In the genomic region with DNA sequence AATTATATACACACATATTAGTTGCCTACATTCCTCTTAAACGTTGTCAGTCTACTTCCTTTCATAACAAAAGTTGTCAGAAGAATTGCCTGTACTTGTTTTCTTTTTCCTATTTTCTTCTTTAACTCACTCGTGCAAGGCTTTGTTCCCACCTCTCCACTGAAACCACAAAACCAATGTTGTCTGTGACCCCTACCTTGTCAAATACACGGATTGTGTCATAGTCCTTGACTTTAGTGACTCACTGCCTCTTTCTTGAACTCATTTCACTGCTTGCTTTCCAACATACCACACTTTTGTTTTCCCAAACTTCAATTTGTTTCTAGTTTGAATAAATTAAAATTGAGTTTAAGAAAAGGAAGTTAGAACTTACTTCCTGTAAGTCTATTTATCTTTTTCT, we compare ENCODE assay signal across 28 cellular contexts.
A peak's percentile ranks its signal among the peaks of the same experiment; 100 is the strongest.
DNase-seq lines count a peak whose midpoint lies in the region; ATAC-seq, FAIRE-seq and TF ChIP-seq lines count a peak whose summit lies in the region.
"Had no signal": no experiment of that assay in that cellular context is flagged by ENCODE, and none has a peak within 500 bp of the region (broad histone marks: within the 10 kb centered on the region; RNA-seq: fewer than 3 reads in every experiment).

No MANE protein-coding gene starts in this region.

- DNase-seq in DND-41 (no peak), KBM-7 (peak; percentile 1), astrocyte of the hippocampus (ENCODE audit: low read depth, low spot score) (peak; percentile 60), keratinocyte (ENCODE audit: low read depth, low spot score) (no peak), NCI-H526 treated with DMSO at 0.1 percent for 48 hours (lab: John Stamatoyannopoulos, UW) (no peak), mucosa of gallbladder (ENCODE audit: low spot score) (no peak), GM23338 (ENCODE audit: low spot score) (no peak)
- DNase-seq in activated CD4-positive, alpha-beta memory T cell treated with anti-CD3 and anti-CD28 coated beads, Interleukin-2, amount 10 ng/mL, durations not matched to agents 7 days and 5 days = no peak
- DNase-seq: activated CD4-positive, alpha-beta T cell treated with anti-CD3 and anti-CD28 coated beads, Interleukin-2, amount 50 U/mL, for 4 hours; activated CD4-positive, CD25-positive, alpha-beta regulatory T cell; activated CD8-positive, alpha-beta memory T cell treated with anti-CD3 and anti-CD28 coated beads, Interleukin-2, amount 50 U/mL, for 4 hours; cerebellar nuclear complex; foreskin melanocyte; left ventricle myocardium inferior; MM.1S; natural killer cell; NCI-H146; NCI-H2171; NCI-H510A treated with DMSO at 0.1 percent for 48 hours; retina; stimulated activated CD4-positive, alpha-beta T cell treated with anti-CD3 and anti-CD28 coated beads, Interleukin-4, amount 100 ng/mL, for 24 hours; stimulated activated naive CD4-positive, alpha-beta T cell treated with Interleukin-2 at 50 U/mL for 16 hours; T-helper 9 cell had no signal

- H3K27ac ChIP-seq in DND-41 (ENCODE audit: low read length) (no peak overlapping the region), keratinocyte (ENCODE audit: control insufficient read depth, insufficient read depth, low read length) (no peak overlapping the region), GM23338 (ENCODE audit: low read depth) (no peak overlapping the region)
- H3K27ac ChIP-seq: ascending aorta, C4-2B, left ventricle myocardium inferior had no signal

- H4K20me1 ChIP-seq in DND-41 (ENCODE audit: insufficient read depth, low read length) = no peaks in the 10 kb centered on the region
- no peaks in the 10 kb centered on the region for H4K20me1 ChIP-seq in keratinocyte (ENCODE audit: control insufficient read depth, extremely low read depth, insufficient read depth, low read length)
- H4K20me1 ChIP-seq in GM23338 (replicated peaks; ENCODE audit: insufficient read depth) = no peaks in the 10 kb centered on the region

- H3K9me3 ChIP-seq in DND-41 (ENCODE audit: insufficient read depth, low read length, severe bottlenecking) (no peaks in the 10 kb centered on the region), keratinocyte (ENCODE audit: control insufficient read depth, low read depth, low read length) (peaks cover 2% of the 10 kb centered on the region)
- H3K9me3 ChIP-seq: ascending aorta had no signal

- TF ChIP-seq CTCF in DND-41 (IDR thresholded peaks at IDR 0.05; ENCODE audit: borderline replicate concordance, extremely low read depth, low read length, poor library complexity, severe bottlenecking) (no peak), keratinocyte (optimal IDR thresholded peaks at IDR 0.05 in 1 of 3, IDR thresholded peaks at IDR 0.05 in 1 of 3, conservative IDR thresholded peaks at IDR 0.05 in 1 of 3; ENCODE audit: extremely low read depth in 1 of 3, insufficient read depth in 2 of 3, low read length in 3 of 3) (no peak), GM23338 (conservative IDR thresholded peaks at IDR 0.05; ENCODE audit: low read depth in 2 of 2) (no peak)

- no peaks in the 10 kb centered on the region for H3F3A ChIP-seq in GM23338 (replicated peaks; ENCODE audit: low read depth)

- in situ Hi-C loops in KBM-7 (cut with MboI; ENCODE audit: low pct_unique_long_range_greater_than_20kb, low sequenced_read_pairs) = no loop called here

- no peak overlapping the region for H3K27ac Mint-ChIP-seq in activated CD4-positive, alpha-beta memory T cell treated with anti-CD3 and anti-CD28 coated beads, Interleukin-2, amount 10 ng/mL, durations not matched to agents 7 days and 5 days
- no peak overlapping the region for H3K27ac Mint-ChIP-seq in GM23338
- H3K27ac Mint-ChIP-seq: activated naive CD4-positive, alpha-beta T cell treated with anti-CD3 and anti-CD28 coated beads, Interleukin-2, amount 50 U/mL, for 24 hours; activated T-helper 17 cell treated with anti-CD3 and anti-CD28 coated beads, Interleukin-2, amount 50 U/mL, for 72 hours; mesothelial cell of epicardium; natural killer cell had no signal

- H3K4me3 Mint-ChIP-seq in activated CD4-positive, alpha-beta memory T cell treated with anti-CD3 and anti-CD28 coated beads, Interleukin-2, amount 10 ng/mL, durations not matched to agents 7 days and 5 days = no peak overlapping the region
- no peak overlapping the region for H3K4me3 Mint-ChIP-seq in GM23338
- H3K4me3 Mint-ChIP-seq: activated naive CD4-positive, alpha-beta T cell treated with anti-CD3 and anti-CD28 coated beads, Interleukin-2, amount 50 U/mL, for 24 hours; activated T-helper 17 cell treated with anti-CD3 and anti-CD28 coated beads, Interleukin-2, amount 50 U/mL, for 72 hours; mesothelial cell of epicardium; natural killer cell had no signal

- H3K4me1 ChIP-seq in DND-41 (ENCODE audit: insufficient read depth, low read length) (no peaks in the 10 kb centered on the region), keratinocyte (ENCODE audit: control insufficient read depth, extremely low read depth, insufficient read depth, low read length) (peaks cover 10% of the 10 kb centered on the region), GM23338 (ENCODE audit: insufficient read depth) (no peaks in the 10 kb centered on the region)
- H3K4me1 ChIP-seq: ascending aorta, left ventricle myocardium inferior had no signal

- H3K4me3 ChIP-seq in DND-41 (ENCODE audit: low read depth in 1 of 2, low read length in 2 of 2) (no peak overlapping the region), keratinocyte (ENCODE audit: control insufficient read depth in 2 of 3, extremely low read depth in 1 of 3, insufficient read depth in 2 of 3, low read depth in 1 of 3, low read length in 3 of 3) (no peak overlapping the region), GM23338 (no peak overlapping the region)
- H3K4me3 ChIP-seq: ascending aorta, left ventricle myocardium inferior had no signal

- H3K27me3 ChIP-seq in DND-41 (ENCODE audit: insufficient read depth, low read length, poor library complexity) (peaks cover 4% of the 10 kb centered on the region), keratinocyte (ENCODE audit: control insufficient read depth, extremely low read depth, insufficient read depth, low read length) (no peaks in the 10 kb centered on the region), GM23338 (ENCODE audit: insufficient read depth) (no peaks in the 10 kb centered on the region)
- H3K27me3 ChIP-seq: ascending aorta had no signal

- FAIRE-seq in keratinocyte (lab: Jason Lieb, UNC) = peak; percentile 83

- H2AFZ ChIP-seq in DND-41 (ENCODE audit: low read depth, low read length) (no peak overlapping the region), keratinocyte (ENCODE audit: control insufficient read depth, low read length) (no peak overlapping the region), GM23338 (no peak overlapping the region)

- dilution Hi-C loops in keratinocyte (cut with MboI; ENCODE audit: extremely low pct_ligation_motif_present, low sequenced_read_pairs) = no loop called here

- no peaks in the 10 kb centered on the region for H3K36me3 Mint-ChIP-seq in activated CD4-positive, alpha-beta memory T cell treated with anti-CD3 and anti-CD28 coated beads, Interleukin-2, amount 10 ng/mL, durations not matched to agents 7 days and 5 days (ENCODE audit: low read depth)
- H3K36me3 Mint-ChIP-seq in GM23338 (ENCODE audit: low read depth) = no peaks in the 10 kb centered on the region
- H3K36me3 Mint-ChIP-seq: activated naive CD4-positive, alpha-beta T cell treated with anti-CD3 and anti-CD28 coated beads, Interleukin-2, amount 50 U/mL, for 24 hours; mesothelial cell of epicardium; natural killer cell had no signal

- no peak overlapping the region for H3K4me2 ChIP-seq in DND-41 (ENCODE audit: insufficient read depth, low read length)
- peak overlapping the region; percentile 38 for H3K4me2 ChIP-seq in keratinocyte (ENCODE audit: control insufficient read depth, extremely low read depth, insufficient read depth, low read depth, low read length)
- no peak overlapping the region for H3K4me2 ChIP-seq in GM23338

- no peaks in the 10 kb centered on the region for H3K9me1 ChIP-seq in keratinocyte (ENCODE audit: control insufficient read depth, extremely low read depth, insufficient read depth, low read length)

- no peaks in the 10 kb centered on the region for H3K4me1 Mint-ChIP-seq in activated CD4-positive, alpha-beta memory T cell treated with anti-CD3 and anti-CD28 coated beads, Interleukin-2, amount 10 ng/mL, durations not matched to agents 7 days and 5 days
- no peaks in the 10 kb centered on the region for H3K4me1 Mint-ChIP-seq in GM23338
- H3K4me1 Mint-ChIP-seq: activated T-helper 17 cell treated with anti-CD3 and anti-CD28 coated beads, Interleukin-2, amount 50 U/mL, for 72 hours; mesothelial cell of epicardium; natural killer cell had no signal

- POLR2A ChIA-PET in activated CD4-positive, alpha-beta memory T cell treated with anti-CD3 and anti-CD28 coated beads, Interleukin-2, amount 10 ng/mL, durations not matched to agents 7 days and 5 days (lab: Charles Lee) = no interaction called here

- CTCF ChIA-PET in activated CD4-positive, alpha-beta memory T cell treated with anti-CD3 and anti-CD28 coated beads, Interleukin-2, amount 10 ng/mL, durations not matched to agents 7 days and 5 days (lab: Charles Lee) = no interaction called here

- H3K9me2 ChIP-seq in GM23338 (ENCODE audit: insufficient read depth) = no peaks in the 10 kb centered on the region

- H3K79me2 ChIP-seq in DND-41 (ENCODE audit: insufficient read depth, low read length) (no peaks in the 10 kb centered on the region), keratinocyte (ENCODE audit: control insufficient read depth, insufficient read depth, low read length) (no peaks in the 10 kb centered on the region), GM23338 (replicated peaks; ENCODE audit: insufficient read depth) (no peaks in the 10 kb centered on the region)

- H3K9ac ChIP-seq in DND-41 (ENCODE audit: low read depth, low read length) (no peak overlapping the region), keratinocyte (ENCODE audit: control insufficient read depth, extremely low read depth, insufficient read depth, low read length) (no peak overlapping the region)

- ATAC-seq in DND-41 (ENCODE audit: insufficient read depth, low read depth) (0 out of 3 replicates have a peak, but pooled peaks have one; percentile 40), GM23338 (no peak)
- ATAC-seq: activated T-helper 17 cell treated with anti-CD3 and anti-CD28 coated beads, Interleukin-2, amount 50 U/mL, for 72 hours; natural killer cell had no signal

- H3K9me3 Mint-ChIP-seq in activated CD4-positive, alpha-beta memory T cell treated with anti-CD3 and anti-CD28 coated beads, Interleukin-2, amount 10 ng/mL, durations not matched to agents 7 days and 5 days = no peaks in the 10 kb centered on the region
- H3K9me3 Mint-ChIP-seq in GM23338 = no peaks in the 10 kb centered on the region
- H3K9me3 Mint-ChIP-seq: activated naive CD4-positive, alpha-beta T cell treated with anti-CD3 and anti-CD28 coated beads, Interleukin-2, amount 50 U/mL, for 24 hours; activated T-helper 17 cell treated with anti-CD3 and anti-CD28 coated beads, Interleukin-2, amount 50 U/mL, for 72 hours had no signal

- H3K36me3 ChIP-seq in DND-41 (ENCODE audit: insufficient read depth, low read length) = no peaks in the 10 kb centered on the region
- no peaks in the 10 kb centered on the region for H3K36me3 ChIP-seq in keratinocyte (ENCODE audit: control insufficient read depth in 2 of 2, extremely low read depth in 1 of 2, insufficient read depth in 2 of 2, low read length in 2 of 2)
- no peaks in the 10 kb centered on the region for H3K36me3 ChIP-seq in GM23338 (ENCODE audit: insufficient read depth)
- H3K36me3 ChIP-seq: ascending aorta, left ventricle myocardium inferior had no signal

- H3K27me3 Mint-ChIP-seq in activated CD4-positive, alpha-beta memory T cell treated with anti-CD3 and anti-CD28 coated beads, Interleukin-2, amount 10 ng/mL, durations not matched to agents 7 days and 5 days = no peaks in the 10 kb centered on the region
- H3K27me3 Mint-ChIP-seq in GM23338 (ENCODE audit: insufficient read depth, low read depth, poor library complexity) = no peaks in the 10 kb centered on the region
- H3K27me3 Mint-ChIP-seq: activated T-helper 17 cell treated with anti-CD3 and anti-CD28 coated beads, Interleukin-2, amount 50 U/mL, for 72 hours had no signal

Comparison
In these comparisons a context has a peak if more than half of its experiments do, and no peak if none do; other contexts are left out.
1. DNase-seq: peak in KBM-7 (single experiment) and astrocyte of the hippocampus (single experiment); none in DND-41 (single experiment), keratinocyte (single experiment), activated CD4-positive, alpha-beta memory T cell treated with anti-CD3 and anti-CD28 coated beads, Interleukin-2, amount 10 ng/mL, durations not matched to agents 7 days and 5 days (single experiment), NCI-H526 treated with DMSO at 0.1 percent for 48 hours (single experiment), mucosa of gallbladder (single experiment) and GM23338 (single experiment).